Comparison of ENCODE assay signal across 8 cellular contexts in genomic region chr10:29448756-29449592, GRCh38.
A peak's percentile ranks its signal among the peaks of the same experiment; 100 is the strongest.
DNase-seq lines count a peak whose midpoint lies in the region; ATAC-seq, FAIRE-seq and TF ChIP-seq lines count a peak whose summit lies in the region.
"Not testable (repeated sequence)": the region's sequence is repeated elsewhere in the genome, so short reads cannot be mapped to it uniquely, and the experiment has no call there.

No MANE protein-coding gene starts in this region.

- not testable (repeated sequence) for H3K27me3 ChIP-seq in heart right ventricle, upper lobe of left lung

- not testable (repeated sequence) for H3K36me3 Mint-ChIP-seq in activated naive CD8-positive, alpha-beta T cell treated with anti-CD3 and anti-CD28 coated beads, Interleukin-2, amount 50 U/mL, for 24 hours (ENCODE audit: low read depth); progenitor cell of endocrine pancreas (ENCODE audit: insufficient read depth)

- H3K9me3 ChIP-seq in heart right ventricle, upper lobe of left lung: not testable (repeated sequence)

- H3K4me3 Mint-ChIP-seq in activated naive CD8-positive, alpha-beta T cell treated with anti-CD3 and anti-CD28 coated beads, Interleukin-2, amount 50 U/mL, for 24 hours; progenitor cell of endocrine pancreas (ENCODE audit: low read depth): not testable (repeated sequence)

- ATAC-seq in HG02798 (IDR thresholded peaks at IDR 0.05; ENCODE audit: poor library complexity, unreplicated experiment) (peak; percentile 90), heart right ventricle (peak; percentile 78 to 97 (median 90)), upper lobe of left lung (ENCODE audit: low FRiP score in 2 of 2) (peak; percentile 89 to 95)
- ATAC-seq in activated naive CD8-positive, alpha-beta T cell treated with anti-CD3 and anti-CD28 coated beads, Interleukin-2, amount 50 U/mL, for 24 hours = peak; percentile 77

- not testable (repeated sequence) for TF ChIP-seq POLR2A in GM12892 (IDR thresholded peaks at IDR 0.05; ENCODE audit: low read depth, low read length); upper lobe of left lung (IDR thresholded peaks at IDR 0.05)

- not testable (repeated sequence) for H3K9me3 Mint-ChIP-seq in activated naive CD8-positive, alpha-beta T cell treated with anti-CD3 and anti-CD28 coated beads, Interleukin-2, amount 50 U/mL, for 24 hours; progenitor cell of endocrine pancreas (ENCODE audit: low read depth)

- H3K4me3 ChIP-seq in heart right ventricle, upper lobe of left lung: not testable (repeated sequence)

- H3K27ac Mint-ChIP-seq in activated naive CD8-positive, alpha-beta T cell treated with anti-CD3 and anti-CD28 coated beads, Interleukin-2, amount 50 U/mL, for 24 hours = not testable (repeated sequence)
- H3K27ac Mint-ChIP-seq in progenitor cell of endocrine pancreas = peak overlapping the region; percentile 22

- peak; percentile 88 for FAIRE-seq in GM12892 (lab: Jason Lieb, UNC)

- DNase-seq in GM12892 (ENCODE audit: insufficient read length) = peak; percentile 29
- peak; percentile 50 for DNase-seq in NCI-H1436 (lab: John Stamatoyannopoulos, UW)
- DNase-seq in T-helper 9 cell = peak; percentile 75
- DNase-seq in activated naive CD8-positive, alpha-beta T cell treated with anti-CD3 and anti-CD28 coated beads, Interleukin-2, amount 50 U/mL, for 24 hours = peak; percentile 83
- DNase-seq in heart right ventricle = peak; percentile 79 to 87
- DNase-seq in progenitor cell of endocrine pancreas (ENCODE audit: low spot score, unreplicated experiment) = peak; percentile 76
- peak; percentile 89 to 94 for DNase-seq in upper lobe of left lung

- not testable (repeated sequence) for H3K36me3 ChIP-seq in heart right ventricle, upper lobe of left lung

- H3K4me1 ChIP-seq in heart right ventricle (peaks cover 0 to 28% (median 16%) of the 10 kb centered on the region in 9 donors), upper lobe of left lung (peaks cover 0 to 12% (median 0%) of the 10 kb centered on the region in 4 donors)

- TF ChIP-seq EP300 in upper lobe of left lung (IDR thresholded peaks at IDR 0.05) = not testable (repeated sequence)

- not testable (repeated sequence) for H3K27ac ChIP-seq in heart right ventricle, upper lobe of left lung

- intact Hi-C loops in heart right ventricle (cut with DNase I) = loop anchor here in 8 of 10 donors (2.0 to 10.0 kb wide), 8 partner anchors 37 to 822 kb away; no protein-coding TSS in a partner anchor

- peak; percentile 68 to 90 (median 80) for TF ChIP-seq CTCF in heart right ventricle (IDR thresholded peaks at IDR 0.05)
- peak; percentile 87 for TF ChIP-seq CTCF in progenitor cell of endocrine pancreas (IDR thresholded peaks at IDR 0.05; ENCODE audit: unreplicated experiment)
- peak; percentile 75 to 92 (median 80) for TF ChIP-seq CTCF in upper lobe of left lung (IDR thresholded peaks at IDR 0.05)

- H3K27me3 Mint-ChIP-seq in activated naive CD8-positive, alpha-beta T cell treated with anti-CD3 and anti-CD28 coated beads, Interleukin-2, amount 50 U/mL, for 24 hours; progenitor cell of endocrine pancreas: not testable (repeated sequence)

- H3K4me1 Mint-ChIP-seq in activated naive CD8-positive, alpha-beta T cell treated with anti-CD3 and anti-CD28 coated beads, Interleukin-2, amount 50 U/mL, for 24 hours = peaks cover 20% of the 10 kb centered on the region
- H3K4me1 Mint-ChIP-seq in progenitor cell of endocrine pancreas (ENCODE audit: low read depth) = not testable (repeated sequence)

- 29 to 33% methylated on average over 21 of the region's 21 CpGs for WGBS in heart right ventricle, 2 donors
- 41 to 45% methylated on average over 14 to 17 of the region's 21 CpGs for WGBS in upper lobe of left lung, 2 donors

Comparison
In these comparisons a context has a peak if more than half of its experiments do, and no peak if none do; other contexts are left out.
1. DNase-seq: peak in every context shown above with its lines; median percentile 92 in upper lobe of left lung; 83 in activated naive CD8-positive, alpha-beta T cell treated with anti-CD3 and anti-CD28 coated beads, Interleukin-2, amount 50 U/mL, for 24 hours; 83 in heart right ventricle; 76 in progenitor cell of endocrine pancreas; 75 in T-helper 9 cell; 50 in NCI-H1436; 29 in GM12892.